Comparison of ENCODE assay signal across 8 cellular contexts in genomic region chr9:131676431-131676972, GRCh38.
DNase-seq lines count a peak whose midpoint lies in the region; ATAC-seq lines count a peak whose summit lies in the region.

No MANE protein-coding gene starts in this region.

- peaks cover 78 to 100% (median 89%) of the 10 kb centered on the region in 4 donors for H3K4me1 Mint-ChIP-seq in CD4-positive, alpha-beta memory T cell

- POLR2A ChIA-PET in CD4-positive, alpha-beta memory T cell (lab: Charles Lee; ENCODE audit: partially characterized antibody): interaction anchor here (0.6 to 21.5 kb wide), 17 partner anchors 12 to 176 kb away, joined by 3 to 692 read pairs (median 9); partner anchors contain the start of gene RAPGEF1

- peak overlapping the region; percentile 79 for H3K27ac ChIP-seq in CD4-positive, alpha-beta memory T cell (ENCODE audit: low read depth, low read length)
- peak overlapping the region; percentile 80 to 89 for H3K27ac ChIP-seq in mucosa of rectum (ENCODE audit: low read depth in 2 of 2, low read length in 2 of 2)

- H3K4me3 ChIP-seq in CD4-positive, alpha-beta memory T cell (ENCODE audit: low read length in 2 of 2): peak overlapping the region; percentile 1 to 30
- H3K4me3 ChIP-seq in adipocyte (ENCODE audit: low read length) (peak overlapping the region; percentile 66), mucosa of rectum (ENCODE audit: low read length in 2 of 2) (peak overlapping the region in 1 of 2 donors; percentile 65)

- CTCF ChIA-PET in CD4-positive, alpha-beta memory T cell (lab: Charles Lee; ENCODE audit: partially characterized antibody): interaction anchor here (0.6 to 8.2 kb wide), 15 partner anchors 9 to 87 kb away, joined by 3 to 80 read pairs (median 10); partner anchors contain the start of gene RAPGEF1

- peaks cover 0 to 2% (median 0%) of the 10 kb centered on the region in 8 donors for H3K9me3 Mint-ChIP-seq in CD4-positive, alpha-beta memory T cell

- no peaks in the 10 kb centered on the region for H3K9me3 ChIP-seq in CD4-positive, alpha-beta memory T cell (ENCODE audit: control insufficient read depth in 1 of 2, low read length in 2 of 2)
- H3K9me3 ChIP-seq in adipocyte (ENCODE audit: control insufficient read depth, low read length) (no peaks in the 10 kb centered on the region), mucosa of rectum (ENCODE audit: control insufficient read depth in 2 of 2, low read length in 2 of 2) (no peaks in the 10 kb centered on the region)

- intact Hi-C loops in CD4-positive, alpha-beta memory T cell (cut with micrococcal nuclease): loop anchor here (2.0 to 10.0 kb wide), 4 partner anchors 20 to 422 kb away; partner anchors contain the start of gene POMT1

- H3K27me3 Mint-ChIP-seq in CD4-positive, alpha-beta memory T cell: no peaks in the 10 kb centered on the region

- H3K4me1 ChIP-seq in CD4-positive, alpha-beta memory T cell (ENCODE audit: insufficient read depth, low read length): peaks cover 93% of the 10 kb centered on the region
- H3K4me1 ChIP-seq in adipocyte (ENCODE audit: control insufficient read depth, insufficient read depth, low read length) (peaks cover 63% of the 10 kb centered on the region), mucosa of rectum (ENCODE audit: control insufficient read depth in 2 of 2, insufficient read depth in 2 of 2, low read length in 2 of 2) (peaks cover 28 to 32% of the 10 kb centered on the region in 2 donors)

- no peaks in the 10 kb centered on the region for H3K36me3 ChIP-seq in CD4-positive, alpha-beta memory T cell (ENCODE audit: insufficient read depth, low read length)
- H3K36me3 ChIP-seq in adipocyte (ENCODE audit: control insufficient read depth, insufficient read depth, low read length, severe bottlenecking): no peaks in the 10 kb centered on the region
- H3K36me3 ChIP-seq in mucosa of rectum (ENCODE audit: control insufficient read depth in 2 of 2, insufficient read depth in 2 of 2, low read length in 2 of 2): no peaks in the 10 kb centered on the region

- H3K4me3 Mint-ChIP-seq in CD4-positive, alpha-beta memory T cell: peak overlapping the region; percentile 82 to 94 (median 92)

- H3K9ac ChIP-seq in adipocyte (ENCODE audit: low read length) (peak overlapping the region; percentile 82), mucosa of rectum (ENCODE audit: low read depth in 1 of 2, low read length in 2 of 2) (peak overlapping the region; percentile 45 to 70)

- DNase-seq in CD4-positive, alpha-beta memory T cell: peak; percentile 72 to 85 (median 73)
- DNase-seq in adipocyte (ENCODE audit: low read depth) (peak; percentile 24), NCI-H146 (lab: John Stamatoyannopoulos, UW) (no peak), NCI-H2029 (lab: John Stamatoyannopoulos, UW) (no peak), SW 1271 (lab: John Stamatoyannopoulos, UW) (no peak)

- no peaks in the 10 kb centered on the region for H3K27me3 ChIP-seq in CD4-positive, alpha-beta memory T cell (ENCODE audit: insufficient read depth, low read length)
- H3K27me3 ChIP-seq in adipocyte (replicated peaks; ENCODE audit: control insufficient read depth, insufficient read depth, low read length) (no peaks in the 10 kb centered on the region), mucosa of rectum (ENCODE audit: control insufficient read depth in 2 of 2, insufficient read depth in 2 of 2, low read length in 2 of 2) (no peaks in the 10 kb centered on the region)

- peaks cover 0 to 12% of the 10 kb centered on the region in 2 donors for H3K36me3 Mint-ChIP-seq in CD4-positive, alpha-beta memory T cell

- H3K27ac Mint-ChIP-seq in CD4-positive, alpha-beta memory T cell: peak overlapping the region; percentile 94 to 100 (median 98)

- ATAC-seq in HG03439 (IDR thresholded peaks at IDR 0.05; ENCODE audit: unreplicated experiment) (peak; percentile 34), HG03571 (IDR thresholded peaks at IDR 0.05; ENCODE audit: unreplicated experiment) (no peak)

Comparison
In these comparisons a context has a peak if more than half of its experiments do, and no peak if none do; other contexts are left out.
1. DNase-seq: peak in CD4-positive, alpha-beta memory T cell (5 of 5) and adipocyte (single experiment); none in NCI-H146 (single experiment), NCI-H2029 (single experiment) and SW 1271 (0 of 2).